8 cellular contexts compared by ENCODE assay signal in the genomic region with DNA sequence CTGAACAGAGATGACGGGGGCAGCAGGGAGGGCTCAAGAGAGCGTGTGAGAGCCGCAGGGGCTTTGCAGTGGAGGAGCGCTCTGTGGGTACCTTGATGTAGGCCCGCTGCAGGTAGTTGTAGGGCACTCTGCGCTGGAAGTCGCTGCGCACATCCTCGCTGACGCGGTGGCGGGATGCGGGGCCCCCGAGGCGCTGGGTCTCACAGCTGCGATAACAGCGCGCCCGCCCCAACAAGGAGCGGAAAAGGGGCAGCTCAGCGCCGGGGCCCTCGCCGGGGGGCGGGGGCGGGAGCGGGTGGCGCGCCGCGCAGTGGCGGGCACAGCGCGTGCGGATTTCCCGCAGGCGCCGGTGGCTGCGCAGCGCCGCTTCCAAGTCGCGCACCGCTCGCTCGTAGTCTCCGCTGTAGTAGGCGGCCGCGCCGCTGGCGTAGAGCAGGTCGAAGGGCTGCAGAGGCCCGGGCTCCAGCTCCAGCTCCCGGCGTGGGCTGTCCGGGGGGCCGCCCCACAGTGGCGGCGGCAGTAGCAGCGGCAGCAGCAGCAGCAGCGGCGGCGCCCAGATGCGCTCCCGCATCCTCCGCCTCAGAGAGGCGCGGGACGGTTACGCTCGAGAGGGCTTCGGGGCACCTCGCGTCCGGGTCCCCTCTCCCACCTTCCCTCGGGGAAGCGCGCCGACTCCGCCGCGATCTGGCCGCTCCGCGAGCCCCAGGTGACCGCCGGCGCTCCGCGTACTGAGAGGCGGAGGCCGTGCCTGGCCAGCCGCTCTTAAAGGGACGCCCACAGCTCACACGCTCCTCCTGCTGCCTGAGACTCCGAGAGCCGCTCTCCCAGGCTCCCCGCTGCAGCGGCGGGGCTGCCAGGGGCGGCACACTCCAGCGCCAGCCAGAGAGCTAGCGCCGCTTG. TPM values are rescaled to one million over a fixed set of nuclear protein-coding genes. Genes with fewer than 3 reads are reported as not detected.
DNase-seq lines count a peak whose midpoint lies in the region; ATAC-seq, FAIRE-seq and TF ChIP-seq lines count a peak whose summit lies in the region.

A gene with protein sequence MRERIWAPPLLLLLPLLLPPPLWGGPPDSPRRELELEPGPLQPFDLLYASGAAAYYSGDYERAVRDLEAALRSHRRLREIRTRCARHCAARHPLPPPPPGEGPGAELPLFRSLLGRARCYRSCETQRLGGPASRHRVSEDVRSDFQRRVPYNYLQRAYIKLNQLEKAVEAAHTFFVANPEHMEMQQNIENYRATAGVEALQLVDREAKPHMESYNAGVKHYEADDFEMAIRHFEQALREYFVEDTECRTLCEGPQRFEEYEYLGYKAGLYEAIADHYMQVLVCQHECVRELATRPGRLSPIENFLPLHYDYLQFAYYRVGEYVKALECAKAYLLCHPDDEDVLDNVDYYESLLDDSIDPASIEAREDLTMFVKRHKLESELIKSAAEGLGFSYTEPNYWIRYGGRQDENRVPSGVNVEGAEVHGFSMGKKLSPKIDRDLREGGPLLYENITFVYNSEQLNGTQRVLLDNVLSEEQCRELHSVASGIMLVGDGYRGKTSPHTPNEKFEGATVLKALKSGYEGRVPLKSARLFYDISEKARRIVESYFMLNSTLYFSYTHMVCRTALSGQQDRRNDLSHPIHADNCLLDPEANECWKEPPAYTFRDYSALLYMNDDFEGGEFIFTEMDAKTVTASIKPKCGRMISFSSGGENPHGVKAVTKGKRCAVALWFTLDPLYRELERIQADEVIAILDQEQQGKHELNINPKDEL (minus strand): TSS at position 737 of the 900 bp plus-strand sequence. CDS start 166 bp downstream, at position 571.

- TF ChIP-seq CTCF in coronary artery (IDR thresholded peaks at IDR 0.05), result no peak
- peak in 2 of 3 experiments; percentile 56 to 63 for TF ChIP-seq CTCF in keratinocyte (optimal IDR thresholded peaks at IDR 0.05 in 1 of 3, IDR thresholded peaks at IDR 0.05 in 1 of 3, conservative IDR thresholded peaks at IDR 0.05 in 1 of 3; ENCODE audit: extremely low read depth in 1 of 3, insufficient read depth in 2 of 3, low read length in 3 of 3)

- peak; percentile 73 for ATAC-seq in GM21529 (IDR thresholded peaks at IDR 0.05; ENCODE audit: unreplicated experiment)

- H3K9me1 ChIP-seq in keratinocyte (ENCODE audit: control insufficient read depth, extremely low read depth, insufficient read depth, low read length), result no peaks in the 10 kb centered on the region

- peak within 1 kb of the TSS; percentile 71 for H3K27ac ChIP-seq in SJCRH30
- peak within 1 kb of the TSS; percentile 59 to 91 for H3K27ac ChIP-seq in coronary artery
- peak within 1 kb of the TSS; percentile 84 for H3K27ac ChIP-seq in keratinocyte (ENCODE audit: control insufficient read depth, insufficient read depth, low read length)
- peak within 1 kb of the TSS in 20 of 21 experiments; percentile 7 to 81 (median 61) for H3K27ac ChIP-seq in skin epidermis

- H3K79me2 ChIP-seq in keratinocyte (ENCODE audit: control insufficient read depth, insufficient read depth, low read length), result peaks cover 43% of the 10 kb centered on the region

- H3K27me3 ChIP-seq in SJCRH30, result no peaks in the 10 kb centered on the region
- no peaks in the 10 kb centered on the region for H3K27me3 ChIP-seq in keratinocyte (ENCODE audit: control insufficient read depth, extremely low read depth, insufficient read depth, low read length)

- FAIRE-seq in keratinocyte (lab: Jason Lieb, UNC), result peak; percentile 69

- H2AFZ ChIP-seq in keratinocyte (ENCODE audit: control insufficient read depth, low read length), result peak within 1 kb of the TSS; percentile 86

- peak within 1 kb of the TSS; percentile 84 for H3K9ac ChIP-seq in keratinocyte (ENCODE audit: control insufficient read depth, extremely low read depth, insufficient read depth, low read length)

- no peaks in the 10 kb centered on the region for H3K9me3 ChIP-seq in SJCRH30 (replicated peaks)
- no peaks in the 10 kb centered on the region for H3K9me3 ChIP-seq in keratinocyte (ENCODE audit: control insufficient read depth, low read depth, low read length)

- dilution Hi-C loops in keratinocyte (cut with MboI; ENCODE audit: extremely low pct_ligation_motif_present, low sequenced_read_pairs), result no loop called here

- DNase-seq in Daoy (ENCODE audit: low read depth) (peak; percentile 85), KG1 (lab: John Stamatoyannopoulos, UW) (peak; percentile 13), SJCRH30 (peak; percentile 80 to 86), coronary artery (ENCODE audit: low spot score) (peak; percentile 91), keratinocyte (ENCODE audit: low read depth, low spot score) (peak; percentile 33)
- DNase-seq in effector CD8-positive, alpha-beta T cell (lab: John Stamatoyannopoulos, UW), result no peak

- H3K36me3 ChIP-seq in SJCRH30 (no peaks in the 10 kb centered on the region), keratinocyte (ENCODE audit: control insufficient read depth in 2 of 2, extremely low read depth in 1 of 2, insufficient read depth in 2 of 2, low read length in 2 of 2) (no peaks in the 10 kb centered on the region)

- H3K4me3 ChIP-seq in SJCRH30, result peak within 1 kb of the TSS; percentile 83
- peak within 1 kb of the TSS; percentile 88 for H3K4me3 ChIP-seq in coronary artery
- H3K4me3 ChIP-seq in keratinocyte (ENCODE audit: control insufficient read depth in 2 of 3, extremely low read depth in 1 of 3, insufficient read depth in 2 of 3, low read depth in 1 of 3, low read length in 3 of 3), result peak within 1 kb of the TSS; percentile 81 to 96 (median 89)
- H3K4me3 ChIP-seq in skin epidermis, result peak within 1 kb of the TSS; percentile 43 to 79 (median 67)

- H3K4me1 ChIP-seq in SJCRH30, result peaks cover 8% of the 10 kb centered on the region; the same call in 1 of the 2 replicates
- peaks cover 49% of the 10 kb centered on the region for H3K4me1 ChIP-seq in keratinocyte (ENCODE audit: control insufficient read depth, extremely low read depth, insufficient read depth, low read length)

- H3K4me2 ChIP-seq in keratinocyte (ENCODE audit: control insufficient read depth, extremely low read depth, insufficient read depth, low read depth, low read length), result peak within 1 kb of the TSS; percentile 81

- H4K20me1 ChIP-seq in keratinocyte (ENCODE audit: control insufficient read depth, extremely low read depth, insufficient read depth, low read length), result no peaks in the 10 kb centered on the region

RNA-seq across cellular contexts. Expression of the gene that starts here (rescaled TPM):
- 28.2 and 49.8 TPM in 2 replicates for total RNA-seq in Daoy (2014; rRNA removed; shearing (Covaris generic))
- 31.5 and 36.5 TPM in 2 replicates for total RNA-seq in SJCRH30 (2014; rRNA removed; shearing (Covaris generic))
- polyA plus RNA-seq in keratinocyte, result 80.7 to 115 TPM (median 91.4 TPM) in 3 replicates
- polyA plus RNA-seq in keratinocyte (2011; ENCODE audit: low read depth), result 160 TPM
- polyA plus RNA-seq in keratinocyte (2011; cell fraction: cytosol; rRNA removed), result 56.0 and 77.5 TPM in 2 replicates
- polyA plus RNA-seq in keratinocyte (2011; cell fraction: nucleus; rRNA removed), result 143 and 179 TPM in 2 replicates
- 43.2 and 72.1 TPM in 2 replicates for polyA plus RNA-seq in keratinocyte (2012; ENCODE audit: low replicate concordance)
- 27.9 to 146 TPM (median 80.1 TPM) in 3 replicates for polyA minus RNA-seq in keratinocyte
- polyA minus RNA-seq in keratinocyte (2011; cell fraction: cytosol; rRNA and poly(A)+ RNA removed), result 72.9 TPM
- polyA minus RNA-seq in keratinocyte (2011; cell fraction: nucleus; rRNA and poly(A)+ RNA removed), result 119 and 286 TPM in 2 replicates
